In the genomic region with DNA sequence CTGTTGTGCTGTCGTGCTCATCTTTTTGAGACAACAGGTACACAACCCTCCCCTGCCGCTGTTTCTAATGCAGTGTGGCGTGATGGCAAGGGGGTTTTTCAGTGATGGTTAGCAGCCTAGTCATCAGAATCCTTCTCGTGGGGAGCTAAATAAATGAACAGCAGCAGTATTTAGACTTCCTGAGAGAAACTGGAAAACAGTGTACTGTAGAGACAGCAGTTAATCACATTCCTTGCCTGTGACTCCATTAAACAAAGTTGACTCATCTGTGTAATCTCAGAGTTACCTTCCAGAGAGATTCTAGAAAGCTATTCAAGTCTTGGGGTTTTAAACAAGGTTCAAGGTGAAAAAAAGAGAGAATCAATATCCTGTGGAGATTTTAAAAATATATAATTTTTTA, we compare ENCODE assay signal across 18 cellular contexts.
A peak's percentile ranks its signal among the peaks of the same experiment; 100 is the strongest.
DNase-seq lines count a peak whose midpoint lies in the region; ATAC-seq, FAIRE-seq and TF ChIP-seq lines count a peak whose summit lies in the region.
"Had no signal": no experiment of that assay in that cellular context is flagged by ENCODE, and none has a peak within 500 bp of the region (broad histone marks: within the 10 kb centered on the region; RNA-seq: fewer than 3 reads in every experiment).

No MANE protein-coding gene starts in this region.

- H3K27ac Mint-ChIP-seq in stimulated activated naive B cell treated with anti-CD40 and anti-IgM and Interleukin-4, amounts not matched to agents 10 μg/mL and 1 μg/mL and 100 μg/mL, for 72 hours, result no peak overlapping the region
- H3K27ac Mint-ChIP-seq: activated T-helper 2 cell treated with anti-CD3 and anti-CD28 coated beads, Interferon-gamma antibody, Interleukin-2, Interleukin-4, amounts not matched to agents 10 μg/mL and 5 μg/mL and 100 μg/mL, durations not matched to agents 14 hours and 24 hours and 36 hours; WTC11 had no signal

- H3K9me3 ChIP-seq in H1 (ENCODE audit: insufficient read depth in 2 of 2, low read depth in 1 of 2, low read length in 1 of 2) (no peaks in the 10 kb centered on the region), mesodermal cell (ENCODE audit: control insufficient read depth, low read length) (no peaks in the 10 kb centered on the region), HepG2 (ENCODE audit: low read length) (peaks cover 50% of the 10 kb centered on the region)
- H3K9me3 ChIP-seq: pancreas, stomach had no signal

- no peak overlapping the region for H3K14ac ChIP-seq in H1 (ENCODE audit: insufficient read length)

- H3K79me2 ChIP-seq in H1 (ENCODE audit: control insufficient read depth in 1 of 2, insufficient read depth in 2 of 2, low read length in 2 of 2) (no peaks in the 10 kb centered on the region), HepG2 (ENCODE audit: insufficient read depth, low read length) (no peaks in the 10 kb centered on the region)

- no peak overlapping the region for H3K4ac ChIP-seq in H1 (replicated peaks; ENCODE audit: insufficient read length, low read depth, low read length)

- no peak overlapping the region for H3K4me2 ChIP-seq in H1 (ENCODE audit: insufficient read depth in 1 of 2, low read depth in 2 of 2, low read length in 2 of 2)
- H3K4me2 ChIP-seq in HepG2 (ENCODE audit: low read depth, low read length), result no peak overlapping the region

- TF ChIP-seq CTCF in H1 (IDR thresholded peaks at IDR 0.05; ENCODE audit: control extremely low read depth in 1 of 3, insufficient read depth in 1 of 3, low read depth in 1 of 3, low read length in 3 of 3) (no peak), HepG2 (CRISPR knock-in tag; IDR thresholded peaks at IDR 0.05) (no peak)

- FAIRE-seq in H1 (lab: Jason Lieb, UNC), result no peak
- FAIRE-seq in HepG2 (lab: Jason Lieb, UNC), result no peak

- no peak overlapping the region for H3K18ac ChIP-seq in H1 (ENCODE audit: extremely low read depth, low read length)

- no peak overlapping the region for H2BK120ac ChIP-seq in H1 (replicated peaks; ENCODE audit: low read depth, low read length)

- H4K20me1 ChIP-seq in H1 (replicated peaks in 1 of 2; ENCODE audit: control insufficient read depth in 1 of 2, insufficient read depth in 2 of 2, low read length in 2 of 2), result no peaks in the 10 kb centered on the region
- no peaks in the 10 kb centered on the region for H4K20me1 ChIP-seq in HepG2 (ENCODE audit: insufficient read depth, low read length)

- TF ChIP-seq POLR2A in H1 (IDR thresholded peaks at IDR 0.05; ENCODE audit: control extremely low read depth in 1 of 2, low read depth in 2 of 2, low read length in 2 of 2), result no peak
- TF ChIP-seq POLR2A in HepG2 (IDR thresholded peaks at IDR 0.05; ENCODE audit: insufficient read depth in 1 of 2, low read depth in 2 of 2, low read length in 2 of 2), result no peak

- no peaks in the 10 kb centered on the region for H3K79me1 ChIP-seq in H1 (ENCODE audit: low read depth, low read length)

- H4K8ac ChIP-seq in H1 (ENCODE audit: extremely low read depth, insufficient read depth, low read length), result no peak overlapping the region

- H3K36me3 ChIP-seq in H1 (ENCODE audit: control insufficient read depth in 2 of 4, insufficient read depth in 4 of 4, low read length in 3 of 4) (no peaks in the 10 kb centered on the region), mesodermal cell (ENCODE audit: control insufficient read depth, insufficient read depth, low read length) (no peaks in the 10 kb centered on the region), HepG2 (replicated peaks in 1 of 2; ENCODE audit: control insufficient read depth in 1 of 2, insufficient read depth in 2 of 2, low read length in 2 of 2) (no peaks in the 10 kb centered on the region)
- H3K36me3 ChIP-seq: pancreas, stomach had no signal

- H3K4me3 ChIP-seq in H1 (ENCODE audit: extremely low read depth in 1 of 4, insufficient read depth in 2 of 4, low read depth in 3 of 4, low read length in 4 of 4) (no peak overlapping the region), mesodermal cell (ENCODE audit: extremely low read depth, insufficient read depth, low read length, poor library complexity, severe bottlenecking) (no peak overlapping the region), HepG2 (replicated peaks in 1 of 3; ENCODE audit: insufficient read depth in 1 of 3, low read depth in 2 of 3, low read length in 3 of 3) (no peak overlapping the region)
- H3K4me3 ChIP-seq: pancreas, stomach had no signal

- no peaks in the 10 kb centered on the region for H3K4me1 Mint-ChIP-seq in stimulated activated naive B cell treated with anti-CD40 and anti-IgM and Interleukin-4, amounts not matched to agents 10 μg/mL and 1 μg/mL and 100 μg/mL, for 72 hours
- H3K4me1 Mint-ChIP-seq: WTC11 had no signal

- in situ Hi-C loops in HepG2 (cut with HindIII; ENCODE audit: extremely low pct_ligation_motif_present, low pct_unique_long_range_greater_than_20kb), result no loop called here

- no peaks in the 10 kb centered on the region for H3K4me1 ChIP-seq in H1 (replicated peaks in 1 of 4; ENCODE audit: control insufficient read depth in 3 of 4, insufficient read depth in 4 of 4, low read length in 3 of 4)
- H3K4me1 ChIP-seq in mesodermal cell (ENCODE audit: control insufficient read depth, insufficient read depth, low read length, poor library complexity, severe bottlenecking), result no peaks in the 10 kb centered on the region
- no peaks in the 10 kb centered on the region for H3K4me1 ChIP-seq in HepG2 (ENCODE audit: insufficient read depth, low read length)
- H3K4me1 ChIP-seq: pancreas, stomach had no signal

- no peak overlapping the region for H2BK5ac ChIP-seq in H1 (ENCODE audit: low read depth, low read length)

- CTCF ChIA-PET in H1 (lab: Charles Lee; ENCODE audit: partially characterized antibody), result interaction anchor here (0.7 kb wide), 1 partner anchor 21 kb away, joined by 3 read pairs; no protein-coding TSS in a partner anchor
- CTCF ChIA-PET in HepG2 (lab: Yijun Ruan, JAX; ENCODE audit: low intra/inter-chr PET ratio, low total read pairs), result no interaction called here

- H3K27me3 ChIP-seq in H1 (replicated peaks in 1 of 4; ENCODE audit: control insufficient read depth in 3 of 4, extremely low read depth in 1 of 4, insufficient read depth in 3 of 4, low read length in 3 of 4) (no peaks in the 10 kb centered on the region), HepG2 (ENCODE audit: control insufficient read depth in 1 of 2, insufficient read depth in 2 of 2, low read length in 2 of 2) (no peaks in the 10 kb centered on the region)
- H3K27me3 ChIP-seq: pancreas, stomach had no signal

- H4K5ac ChIP-seq in H1 (ENCODE audit: insufficient read length, low read depth, low read length), result no peak overlapping the region

- no peak overlapping the region for H3K27ac ChIP-seq in H1 (ENCODE audit: low read depth, low read length)
- H3K27ac ChIP-seq in mesodermal cell (ENCODE audit: low read depth, low read length, severe bottlenecking), result peak overlapping the region; percentile 68
- no peak overlapping the region for H3K27ac ChIP-seq in HepG2 (ENCODE audit: extremely low read length, insufficient read depth, low read length)
- H3K27ac ChIP-seq: pancreas, stomach had no signal

- H3K9me3 Mint-ChIP-seq in stimulated activated naive B cell treated with anti-CD40 and anti-IgM and Interleukin-4, amounts not matched to agents 10 μg/mL and 1 μg/mL and 100 μg/mL, for 72 hours, result no peaks in the 10 kb centered on the region
- H3K9me3 Mint-ChIP-seq: WTC11 had no signal

- H4K91ac ChIP-seq in H1 (replicated peaks; ENCODE audit: insufficient read length, low read length), result no peak overlapping the region

- intact Hi-C loops in HepG2 (cut with micrococcal nuclease; ENCODE audit: unreplicated experiment), result no loop called here

- WGBS in H1 (ENCODE audit: extremely low coverage in 1 of 2, insufficient coverage in 1 of 2, insufficient read length in 1 of 2, insufficient replicate concordance in 2 of 2, low coverage in 1 of 2, low lambda C conversion rate in 2 of 2, missing lambda C conversion rate in 1 of 2), 2 experiments, result 94% methylated on average over 4 of the region's 4 CpGs; no CpG with 5 or more reads in 1 of the 2 experiments
- WGBS in mesodermal cell (ENCODE audit: insufficient coverage in 2 of 2), 2 experiments, result 81% methylated on average over 3 of the region's 4 CpGs; no CpG with 5 or more reads in 1 of the 2 experiments
- WGBS in HepG2 (ENCODE audit: low lambda C conversion rate), result 28% methylated on average over 4 of the region's 4 CpGs

- TF ChIP-seq RAD21 in H1 (IDR thresholded peaks at IDR 0.05 in 1 of 2, conservative IDR thresholded peaks at IDR 0.05 in 1 of 2; ENCODE audit: low read depth in 2 of 2, low read length in 2 of 2) (no peak), HepG2 (CRISPR knock-in tag; IDR thresholded peaks at IDR 0.05) (no peak)

- BruUV-seq in HepG2 (replicated peaks; lab: Mats Ljungman, UMichigan), result no TSS peak

- no peaks in the 10 kb centered on the region for H3K23me2 ChIP-seq in H1 (ENCODE audit: low read depth, low read length)

- H3K9ac ChIP-seq in H1 (replicated peaks in 1 of 4; ENCODE audit: extremely low read depth in 1 of 4, low read depth in 3 of 4, low read length in 3 of 4) (no peak overlapping the region), HepG2 (ENCODE audit: insufficient read depth, low read depth, low read length) (no peak overlapping the region)

- no peak overlapping the region for H2BK15ac ChIP-seq in H1 (ENCODE audit: low read length)

- no peak overlapping the region for H2BK20ac ChIP-seq in H1 (ENCODE audit: low read length)

- no peak overlapping the region for H2BK12ac ChIP-seq in H1 (ENCODE audit: low read depth, low read length)

- DNase-seq in EL, result peak; percentile 78
- peak; percentile 81 for DNase-seq in NCI-H226
- DNase-seq in H1 (ENCODE audit: low read depth in 1 of 2, low spot score in 2 of 2), result no peak
- DNase-seq in stimulated activated naive B cell treated with anti-CD40 and anti-IgM and Interleukin-4, amounts not matched to agents 10 μg/mL and 1 μg/mL and 100 μg/mL, for 72 hours, result no peak
- DNase-seq in HepG2 (ENCODE audit: low spot score), result no peak
- no peak for DNase-seq in stimulated activated CD4-positive, alpha-beta T cell treated with anti-CD3 and anti-CD28 coated beads, Interleukin-1b, Interleukin-23, amount 100 ng/mL, for 48 hours
- DNase-seq: AML-193, aorta, Calu3, NCI-H2029 treated with DMSO at 0.1 percent for 48 hours, NCI-H526 treated with DMSO at 0.1 percent for 48 hours, pancreas, stomach, T-helper 1 cell had no signal

- POLR2A ChIA-PET in H1 (lab: Charles Lee; ENCODE audit: partially characterized antibody), result no interaction called here
- POLR2A ChIA-PET in HepG2 (lab: Yijun Ruan, JAX), result no interaction called here

- H3K56ac ChIP-seq in H1 (replicated peaks; ENCODE audit: insufficient read length, low read depth, low read length), result no peak overlapping the region

- H3K23ac ChIP-seq in H1 (ENCODE audit: insufficient read length), result no peak overlapping the region

- H2AK5ac ChIP-seq in H1 (ENCODE audit: low read depth, low read length), result no peak overlapping the region

- H2AFZ ChIP-seq in H1 (ENCODE audit: low read length), result peak overlapping the region; percentile 49; the same call in 1 of the 2 replicates
- H2AFZ ChIP-seq in HepG2 (ENCODE audit: low read length), result no peak overlapping the region

- H3K4me3 Mint-ChIP-seq in stimulated activated naive B cell treated with anti-CD40 and anti-IgM and Interleukin-4, amounts not matched to agents 10 μg/mL and 1 μg/mL and 100 μg/mL, for 72 hours, result no peak overlapping the region
- H3K4me3 Mint-ChIP-seq: WTC11 had no signal

- no peaks in the 10 kb centered on the region for H3K36me3 Mint-ChIP-seq in stimulated activated naive B cell treated with anti-CD40 and anti-IgM and Interleukin-4, amounts not matched to agents 10 μg/mL and 1 μg/mL and 100 μg/mL, for 72 hours
- H3K36me3 Mint-ChIP-seq: WTC11 had no signal

- no peaks in the 10 kb centered on the region for H3K27me3 Mint-ChIP-seq in stimulated activated naive B cell treated with anti-CD40 and anti-IgM and Interleukin-4, amounts not matched to agents 10 μg/mL and 1 μg/mL and 100 μg/mL, for 72 hours

- no peak for TF ChIP-seq EP300 in H1 (IDR thresholded peaks at IDR 0.05; ENCODE audit: borderline replicate concordance in 1 of 2, low read depth in 2 of 2, low read length in 2 of 2)
- no peak for TF ChIP-seq EP300 in HepG2 (IDR thresholded peaks at IDR 0.05; ENCODE audit: low read depth in 2 of 2, low read length in 2 of 2)
- no peak for TF ChIP-seq EP300 in HepG2 (CRISPR knock-in tag; IDR thresholded peaks at IDR 0.05; ENCODE audit: borderline replicate concordance)

- no peak for ATAC-seq in stimulated activated naive B cell treated with anti-CD40 and anti-IgM and Interleukin-4, amounts not matched to agents 10 μg/mL and 1 μg/mL and 100 μg/mL, for 72 hours (replicated peaks)
- no peak for ATAC-seq in HepG2
- ATAC-seq in HG03095 (IDR thresholded peaks at IDR 0.05; ENCODE audit: unreplicated experiment), result no peak
- ATAC-seq: pancreas, WTC11 had no signal

Comparison
In these comparisons a context has a peak if more than half of its experiments do, and no peak if none do; other contexts are left out.
1. DNase-seq: peak in EL (single experiment) and NCI-H226 (single experiment); none in H1 (0 of 2), stimulated activated naive B cell treated with anti-CD40 and anti-IgM and Interleukin-4, amounts not matched to agents 10 μg/mL and 1 μg/mL and 100 μg/mL, for 72 hours (single experiment), HepG2 (single experiment) and stimulated activated CD4-positive, alpha-beta T cell treated with anti-CD3 and anti-CD28 coated beads, Interleukin-1b, Interleukin-23, amount 100 ng/mL, for 48 hours (single experiment).